In the genomic region with DNA sequence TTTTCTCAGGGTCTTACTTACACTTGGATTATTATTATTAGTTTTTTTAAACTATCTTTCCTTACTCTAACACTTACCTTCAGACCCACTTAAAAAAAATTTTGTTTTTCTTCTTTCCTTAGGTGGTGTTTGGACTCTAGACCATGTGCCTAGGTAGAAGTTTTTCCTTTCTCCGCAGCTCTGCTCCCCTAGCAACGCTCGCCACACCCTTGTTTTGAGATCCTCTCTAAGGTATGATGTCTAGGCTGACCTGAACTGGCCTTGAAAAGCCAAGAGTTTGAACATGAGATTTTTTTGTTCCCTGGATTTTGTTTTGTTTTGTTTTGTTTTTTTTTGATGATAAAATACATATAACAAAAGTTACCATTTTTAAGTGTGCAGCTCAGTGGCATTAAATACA, we compare ENCODE assay signal across 28 cellular contexts. TPM values are rescaled to one million over a fixed set of nuclear protein-coding genes. Genes with fewer than 3 reads are reported as not detected.
A peak's percentile ranks its signal among the peaks of the same experiment; 100 is the strongest.
DNase-seq lines count a peak whose midpoint lies in the region; ATAC-seq and TF ChIP-seq lines count a peak whose summit lies in the region.
"Had no signal": no experiment of that assay in that cellular context is flagged by ENCODE, and none has a peak within 500 bp of the region (broad histone marks: within the 10 kb centered on the region; RNA-seq: fewer than 3 reads in every experiment).

No MANE protein-coding gene starts in this region.

- peaks cover 18% of the 10 kb centered on the region for H3K4me1 Mint-ChIP-seq in activated T-cell treated with anti-CD3 and anti-CD28 coated beads, Interleukin-2, amount 50 U/mL, for 72 hours (ENCODE audit: low read depth)
- peaks cover 14% of the 10 kb centered on the region for H3K4me1 Mint-ChIP-seq in CD8-positive, alpha-beta T cell (ENCODE audit: low read depth)
- peaks cover 14 to 29% of the 10 kb centered on the region in 2 donors for H3K4me1 Mint-ChIP-seq in immature natural killer cell
- H3K4me1 Mint-ChIP-seq: H9 had no signal

- no peaks in the 10 kb centered on the region for H3K27me3 Mint-ChIP-seq in activated T-cell treated with anti-CD3 and anti-CD28 coated beads, Interleukin-2, amount 50 U/mL, for 72 hours (ENCODE audit: low read depth)
- H3K27me3 Mint-ChIP-seq in CD8-positive, alpha-beta T cell (ENCODE audit: low read depth), result no peaks in the 10 kb centered on the region
- no peaks in the 10 kb centered on the region for H3K27me3 Mint-ChIP-seq in immature natural killer cell (ENCODE audit: low read depth in 3 of 3)
- H3K27me3 Mint-ChIP-seq: effector memory CD8-positive, alpha-beta T cell had no signal

- CTCF ChIA-PET in CD8-positive, alpha-beta T cell (lab: Charles Lee), result no interaction called here

- no peak for ATAC-seq in activated T-cell treated with anti-CD3 and anti-CD28 coated beads, Interleukin-2, amount 50 U/mL, for 72 hours (replicated peaks in 1 of 2)
- no peak for ATAC-seq in CD8-positive, alpha-beta T cell
- ATAC-seq in sciatic nerve, result peak; percentile 70
- ATAC-seq in GM19467 (IDR thresholded peaks at IDR 0.05; ENCODE audit: unreplicated experiment), result no peak
- ATAC-seq: effector memory CD8-positive, alpha-beta T cell had no signal

- H3K27me3 ChIP-seq in CD8-positive, alpha-beta T cell (ENCODE audit: insufficient read depth, low read length), result no peaks in the 10 kb centered on the region
- H3K27me3 ChIP-seq: esophagus squamous epithelium, hepatocyte, MG63, Peyer's patch had no signal

- peak overlapping the region; percentile 30 for H3K27ac Mint-ChIP-seq in activated T-cell treated with anti-CD3 and anti-CD28 coated beads, Interleukin-2, amount 50 U/mL, for 72 hours
- peak overlapping the region; percentile 29 for H3K27ac Mint-ChIP-seq in CD8-positive, alpha-beta T cell
- H3K27ac Mint-ChIP-seq in immature natural killer cell, result peak overlapping the region in 5 of 6 donors; percentile 11 to 72 (median 31)
- H3K27ac Mint-ChIP-seq: effector memory CD8-positive, alpha-beta T cell had no signal

- POLR2A ChIA-PET in CD8-positive, alpha-beta T cell (lab: Charles Lee), result interaction anchor here (0.6 to 1.6 kb wide), 2 partner anchors 48 to 103 kb away, joined by 3 to 5 read pairs; partner anchors contain the start of gene SEC11A

- no peaks in the 10 kb centered on the region for H3K9me3 Mint-ChIP-seq in activated T-cell treated with anti-CD3 and anti-CD28 coated beads, Interleukin-2, amount 50 U/mL, for 72 hours
- H3K9me3 Mint-ChIP-seq in CD8-positive, alpha-beta T cell, result no peaks in the 10 kb centered on the region
- H3K9me3 Mint-ChIP-seq in immature natural killer cell, result no peaks in the 10 kb centered on the region
- H3K9me3 Mint-ChIP-seq: activated naive CD4-positive, alpha-beta T cell treated with anti-CD3 and anti-CD28 coated beads, Interleukin-2, amount 50 U/mL, for 72 hours; effector memory CD8-positive, alpha-beta T cell; H9 had no signal

- no peak for DNase-seq in activated T-cell treated with anti-CD3 and anti-CD28 coated beads, Interleukin-2, amount 50 U/mL, for 72 hours
- DNase-seq in activated T-cell treated with anti-CD3 and anti-CD28 coated beads, Interleukin-2, amount 50 U/mL, for 1 hour, result no peak
- DNase-seq in CD8-positive, alpha-beta T cell, result no peak
- DNase-seq in immature natural killer cell (no peak), sciatic nerve (ENCODE audit: low spot score) (no peak), hippocampal formation (lab: John Stamatoyannopoulos, UW) (no peak), NCI-H446 treated with DMSO at 0.1 percent for 48 hours (lab: John Stamatoyannopoulos, UW) (no peak)
- DNase-seq: activated CD4-positive, CD25-positive, alpha-beta regulatory T cell; C1 segment of cervical spinal cord; caudate nucleus; cortex of kidney; effector memory CD8-positive, alpha-beta T cell; esophagus squamous epithelium; foreskin melanocyte; H9; KBM-7; mesendoderm; MG63; NCI-H1105 treated with DMSO at 0.1 percent for 48 hours; NCI-H2029; NCI-H226; Peyer's patch; SIG-M5; small intestine; SW 1271 had no signal

- H3K36me3 ChIP-seq in CD8-positive, alpha-beta T cell (ENCODE audit: insufficient read depth, low read length), result peaks cover 10% of the 10 kb centered on the region

- intact Hi-C loops in CD8-positive, alpha-beta T cell (cut with DNase I, micrococcal nuclease), result loop anchor here in 1 of 2 experiments (5.0 kb wide), 1 partner anchor 163 kb away; no protein-coding TSS in a partner anchor
- intact Hi-C loops in sciatic nerve (cut with DNase I), result no loop called here

- TF ChIP-seq CTCF in CD8-positive, alpha-beta T cell (IDR thresholded peaks at IDR 0.05), result no peak

- peaks cover 30% of the 10 kb centered on the region for H3K4me1 ChIP-seq in CD8-positive, alpha-beta T cell (ENCODE audit: insufficient read depth, low read length)

- H3K27ac ChIP-seq in CD8-positive, alpha-beta T cell (ENCODE audit: low read depth, low read length), result no peak overlapping the region
- H3K27ac ChIP-seq: esophagus squamous epithelium, hepatocyte, Peyer's patch had no signal

- no peak overlapping the region for H3K4me3 Mint-ChIP-seq in activated T-cell treated with anti-CD3 and anti-CD28 coated beads, Interleukin-2, amount 50 U/mL, for 72 hours
- H3K4me3 Mint-ChIP-seq in CD8-positive, alpha-beta T cell, result no peak overlapping the region
- H3K4me3 Mint-ChIP-seq in immature natural killer cell, result no peak overlapping the region
- H3K4me3 Mint-ChIP-seq: effector memory CD8-positive, alpha-beta T cell; H9 had no signal

- H3K4me3 ChIP-seq in CD8-positive, alpha-beta T cell (ENCODE audit: low read depth, low read length), result no peak overlapping the region
- H3K4me3 ChIP-seq: esophagus squamous epithelium, hepatocyte, MG63, Peyer's patch had no signal

- no peaks in the 10 kb centered on the region for H3K9me3 ChIP-seq in CD8-positive, alpha-beta T cell (ENCODE audit: low read length)
- H3K9me3 ChIP-seq: esophagus squamous epithelium, MG63, Peyer's patch had no signal

- peaks cover 12 to 25% of the 10 kb centered on the region in 2 donors for H3K36me3 Mint-ChIP-seq in activated T-cell treated with anti-CD3 and anti-CD28 coated beads, Interleukin-2, amount 50 U/mL, for 72 hours (ENCODE audit: insufficient read depth in 2 of 2)
- H3K36me3 Mint-ChIP-seq in CD8-positive, alpha-beta T cell, result peaks cover 42% of the 10 kb centered on the region
- peaks cover 10 to 16% (median 13%) of the 10 kb centered on the region in 3 donors for H3K36me3 Mint-ChIP-seq in immature natural killer cell

RNA-seq across cellular contexts. Expression of gene ZNF592, which starts 16.2 kb away (rescaled TPM):
- 10 to 100 TPM; 33.5 to 39.5 TPM for total RNA-seq in activated T-cell treated with anti-CD3 and anti-CD28 coated beads, Interleukin-2, amount 50 U/mL, for 72 hours
- 10 to 100 TPM; 24.6 to 25.1 TPM for total RNA-seq in CD8-positive, alpha-beta T cell
- 1 to 10 TPM; 2.1 to 10.0 (median 2.4) TPM for polyA plus RNA-seq in immature natural killer cell
- 34.8 TPM for total RNA-seq in sciatic nerve

RNA-seq across cellular contexts. Expression of gene SEC11A, which starts 48.6 kb away (rescaled TPM):
- 100 to 1,000 TPM; 120 to 134 TPM for total RNA-seq in activated T-cell treated with anti-CD3 and anti-CD28 coated beads, Interleukin-2, amount 50 U/mL, for 72 hours
- total RNA-seq in CD8-positive, alpha-beta T cell, result 10 to 100 TPM; 36.4 to 38.5 TPM
- polyA plus RNA-seq in immature natural killer cell, result 100 to 1,000 TPM; 173 to 210 (median 188) TPM
- 119 TPM for total RNA-seq in sciatic nerve

RNA-seq across cellular contexts. Expression of gene ALPK3, which starts 52.6 kb away (rescaled TPM):
- under 1 TPM; 0.46 TPM for total RNA-seq in activated T-cell treated with anti-CD3 and anti-CD28 coated beads, Interleukin-2, amount 50 U/mL, for 72 hours
- under 1 TPM; 0.14 TPM for total RNA-seq in CD8-positive, alpha-beta T cell
- polyA plus RNA-seq in immature natural killer cell, result not detected
- total RNA-seq in sciatic nerve, result 7.2 TPM
